In genomic region chr5:79236970-79237734, GRCh38 we compare ENCODE assay signal across 8 cellular contexts. TPM values are rescaled to one million over a fixed set of nuclear protein-coding genes. Genes with fewer than 3 reads are reported as not detected.
DNase-seq lines count a peak whose midpoint lies in the region; ATAC-seq and TF ChIP-seq lines count a peak whose summit lies in the region.

No MANE protein-coding gene starts in this region.

- peaks cover 8% of the 10 kb centered on the region for H3K4me1 ChIP-seq in ACC112 (ENCODE audit: control insufficient read depth, insufficient read depth, low read length, unreplicated experiment)
- H3K4me1 ChIP-seq in heart left ventricle = peaks cover 0 to 53% (median 33%) of the 10 kb centered on the region in 12 donors

- peak overlapping the region; percentile 93 for H3K4me3 Mint-ChIP-seq in activated naive CD4-positive, alpha-beta T cell treated with anti-CD3 and anti-CD28 coated beads, Interleukin-2, amount 50 U/mL, for 24 hours
- H3K4me3 Mint-ChIP-seq in progenitor cell of endocrine pancreas (ENCODE audit: low read depth) = peak overlapping the region; percentile 96

- no peaks in the 10 kb centered on the region for H3K27me3 Mint-ChIP-seq in activated naive CD4-positive, alpha-beta T cell treated with anti-CD3 and anti-CD28 coated beads, Interleukin-2, amount 50 U/mL, for 24 hours
- H3K27me3 Mint-ChIP-seq in progenitor cell of endocrine pancreas = no peaks in the 10 kb centered on the region

- 0% methylated on average over 19 to 61 of the region's 61 CpGs for WGBS in heart left ventricle, 4 donors

- peaks cover 36% of the 10 kb centered on the region for H3K4me1 Mint-ChIP-seq in activated naive CD4-positive, alpha-beta T cell treated with anti-CD3 and anti-CD28 coated beads, Interleukin-2, amount 50 U/mL, for 24 hours
- H3K4me1 Mint-ChIP-seq in progenitor cell of endocrine pancreas (ENCODE audit: low read depth) = peaks cover 11% of the 10 kb centered on the region

- H3K27ac ChIP-seq in ACC112 (ENCODE audit: low read depth, low read length) (no peak overlapping the region), heart left ventricle (peak overlapping the region in 11 of 12 donors; percentile 60 to 98 (median 87))

- TF ChIP-seq POLR2A in heart left ventricle (IDR thresholded peaks at IDR 0.05) = no peak

- peak overlapping the region; percentile 82 for H3K27ac Mint-ChIP-seq in activated naive CD4-positive, alpha-beta T cell treated with anti-CD3 and anti-CD28 coated beads, Interleukin-2, amount 50 U/mL, for 24 hours
- peak overlapping the region; percentile 80 for H3K27ac Mint-ChIP-seq in progenitor cell of endocrine pancreas

- H3K9me3 ChIP-seq in heart left ventricle = no peaks in the 10 kb centered on the region

- DNase-seq in RPMI8226 (peak; percentile 73), heart left ventricle (peak in 4 of 5 donors; percentile 21 to 69 (median 33)), progenitor cell of endocrine pancreas (ENCODE audit: low spot score, unreplicated experiment) (peak; percentile 30)

- no peaks in the 10 kb centered on the region for H3K27me3 ChIP-seq in ACC112 (ENCODE audit: insufficient read depth, low read length)
- H3K27me3 ChIP-seq in heart left ventricle = no peaks in the 10 kb centered on the region

- peak overlapping the region; percentile 99 for H3K4me3 ChIP-seq in ACC112 (ENCODE audit: low read depth, low read length)
- peak overlapping the region; percentile 73 to 96 (median 92) for H3K4me3 ChIP-seq in heart left ventricle

- peak; percentile 29 for ATAC-seq in GM18907 (IDR thresholded peaks at IDR 0.05; ENCODE audit: unreplicated experiment)
- ATAC-seq in HG03439 (IDR thresholded peaks at IDR 0.05; ENCODE audit: unreplicated experiment) = peak; percentile 32
- peak; percentile 4 to 51 (median 38) for ATAC-seq in heart left ventricle
- ATAC-seq in GM19397 (IDR thresholded peaks at IDR 0.05; ENCODE audit: unreplicated experiment) = no peak

- peaks cover 8% of the 10 kb centered on the region for H3K79me2 ChIP-seq in ACC112 (ENCODE audit: control insufficient read depth, insufficient read depth, low read length, unreplicated experiment)

- no peaks in the 10 kb centered on the region for H3K9me3 Mint-ChIP-seq in activated naive CD4-positive, alpha-beta T cell treated with anti-CD3 and anti-CD28 coated beads, Interleukin-2, amount 50 U/mL, for 24 hours
- H3K9me3 Mint-ChIP-seq in progenitor cell of endocrine pancreas (ENCODE audit: low read depth) = no peaks in the 10 kb centered on the region

- TF ChIP-seq CTCF in heart left ventricle (IDR thresholded peaks at IDR 0.05) (no peak), progenitor cell of endocrine pancreas (IDR thresholded peaks at IDR 0.05; ENCODE audit: unreplicated experiment) (no peak)

- H3K36me3 Mint-ChIP-seq in activated naive CD4-positive, alpha-beta T cell treated with anti-CD3 and anti-CD28 coated beads, Interleukin-2, amount 50 U/mL, for 24 hours = peaks cover 4% of the 10 kb centered on the region
- H3K36me3 Mint-ChIP-seq in progenitor cell of endocrine pancreas (ENCODE audit: insufficient read depth) = no peaks in the 10 kb centered on the region

- H2AFZ ChIP-seq in ACC112 (ENCODE audit: low read length, unreplicated experiment) = peak overlapping the region; percentile 99

- H3K36me3 ChIP-seq in ACC112 (ENCODE audit: insufficient read depth, low read length) = no peaks in the 10 kb centered on the region
- H3K36me3 ChIP-seq in heart left ventricle = no peaks in the 10 kb centered on the region

- intact Hi-C loops in heart left ventricle (cut with DNase I) = loop anchor here in 2 of 10 donors (5.0 to 10.0 kb wide), 2 partner anchors 275 to 838 kb away; partner anchors contain the start of gene HOMER1 (in 2 of the 2)

RNA-seq across cellular contexts. Expression of gene JMY, which starts 1.2 kb away (rescaled TPM):
- total RNA-seq in heart left ventricle = 10 to 100 TPM; 10.0 to 16.9 (median 11.5) TPM
- 1 to 10 TPM; 3.0 to 3.5 TPM for polyA plus RNA-seq in heart left ventricle
- total RNA-seq in progenitor cell of endocrine pancreas = 13.9 and 15.0 TPM in 2 replicates
